Comparison of ENCODE assay signal across 2 cellular contexts in the genomic region with DNA sequence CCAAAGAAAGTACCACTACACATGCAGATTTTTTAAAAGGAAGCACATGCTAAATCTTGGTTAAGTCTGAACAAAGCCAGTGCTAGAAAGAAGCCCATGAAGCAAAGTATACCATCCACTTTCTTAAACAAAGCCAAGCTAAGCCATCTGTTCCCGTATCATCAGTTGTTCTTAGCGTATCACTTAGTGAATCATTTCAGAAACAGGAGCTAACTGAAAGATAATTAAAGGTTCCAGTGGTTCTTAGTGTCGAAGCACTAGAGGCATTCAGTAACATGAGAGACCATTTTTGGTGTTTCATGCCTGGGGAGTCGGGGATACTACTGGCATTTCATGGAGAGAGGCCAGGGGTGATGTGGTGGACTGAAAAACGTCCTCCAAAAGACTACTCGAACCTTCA.
TF ChIP-seq lines count a peak whose summit lies in the region.

No MANE protein-coding gene starts in this region.

TF ChIP-seq in GM23338, 12 proteins besides CTCF, POLR2A, EP300 and RAD21 (continues in another document):
- TF ChIP-seq ZNF114 (CRISPR knock-in tag; IDR thresholded peaks at IDR 0.05) (no peak), EZH2phosphoT487 (IDR thresholded peaks at IDR 0.05; ENCODE audit: unreplicated experiment) (no peak), EZH2 (IDR thresholded peaks at IDR 0.05; ENCODE audit: low read depth, unreplicated experiment) (no peak), REST (IDR thresholded peaks at IDR 0.05; ENCODE audit: unreplicated experiment) (no peak), NANOG (IDR thresholded peaks at IDR 0.05; ENCODE audit: borderline replicate concordance) (no peak), ZNF331 (CRISPR knock-in tag; IDR thresholded peaks at IDR 0.05; ENCODE audit: low read depth) (no peak), CREB1 (CRISPR knock-in tag; IDR thresholded peaks at IDR 0.05; ENCODE audit: low read depth) (no peak), JUNB (IDR thresholded peaks at IDR 0.05; ENCODE audit: unreplicated experiment) (no peak)
- TF ChIP-seq, protein P1, sequence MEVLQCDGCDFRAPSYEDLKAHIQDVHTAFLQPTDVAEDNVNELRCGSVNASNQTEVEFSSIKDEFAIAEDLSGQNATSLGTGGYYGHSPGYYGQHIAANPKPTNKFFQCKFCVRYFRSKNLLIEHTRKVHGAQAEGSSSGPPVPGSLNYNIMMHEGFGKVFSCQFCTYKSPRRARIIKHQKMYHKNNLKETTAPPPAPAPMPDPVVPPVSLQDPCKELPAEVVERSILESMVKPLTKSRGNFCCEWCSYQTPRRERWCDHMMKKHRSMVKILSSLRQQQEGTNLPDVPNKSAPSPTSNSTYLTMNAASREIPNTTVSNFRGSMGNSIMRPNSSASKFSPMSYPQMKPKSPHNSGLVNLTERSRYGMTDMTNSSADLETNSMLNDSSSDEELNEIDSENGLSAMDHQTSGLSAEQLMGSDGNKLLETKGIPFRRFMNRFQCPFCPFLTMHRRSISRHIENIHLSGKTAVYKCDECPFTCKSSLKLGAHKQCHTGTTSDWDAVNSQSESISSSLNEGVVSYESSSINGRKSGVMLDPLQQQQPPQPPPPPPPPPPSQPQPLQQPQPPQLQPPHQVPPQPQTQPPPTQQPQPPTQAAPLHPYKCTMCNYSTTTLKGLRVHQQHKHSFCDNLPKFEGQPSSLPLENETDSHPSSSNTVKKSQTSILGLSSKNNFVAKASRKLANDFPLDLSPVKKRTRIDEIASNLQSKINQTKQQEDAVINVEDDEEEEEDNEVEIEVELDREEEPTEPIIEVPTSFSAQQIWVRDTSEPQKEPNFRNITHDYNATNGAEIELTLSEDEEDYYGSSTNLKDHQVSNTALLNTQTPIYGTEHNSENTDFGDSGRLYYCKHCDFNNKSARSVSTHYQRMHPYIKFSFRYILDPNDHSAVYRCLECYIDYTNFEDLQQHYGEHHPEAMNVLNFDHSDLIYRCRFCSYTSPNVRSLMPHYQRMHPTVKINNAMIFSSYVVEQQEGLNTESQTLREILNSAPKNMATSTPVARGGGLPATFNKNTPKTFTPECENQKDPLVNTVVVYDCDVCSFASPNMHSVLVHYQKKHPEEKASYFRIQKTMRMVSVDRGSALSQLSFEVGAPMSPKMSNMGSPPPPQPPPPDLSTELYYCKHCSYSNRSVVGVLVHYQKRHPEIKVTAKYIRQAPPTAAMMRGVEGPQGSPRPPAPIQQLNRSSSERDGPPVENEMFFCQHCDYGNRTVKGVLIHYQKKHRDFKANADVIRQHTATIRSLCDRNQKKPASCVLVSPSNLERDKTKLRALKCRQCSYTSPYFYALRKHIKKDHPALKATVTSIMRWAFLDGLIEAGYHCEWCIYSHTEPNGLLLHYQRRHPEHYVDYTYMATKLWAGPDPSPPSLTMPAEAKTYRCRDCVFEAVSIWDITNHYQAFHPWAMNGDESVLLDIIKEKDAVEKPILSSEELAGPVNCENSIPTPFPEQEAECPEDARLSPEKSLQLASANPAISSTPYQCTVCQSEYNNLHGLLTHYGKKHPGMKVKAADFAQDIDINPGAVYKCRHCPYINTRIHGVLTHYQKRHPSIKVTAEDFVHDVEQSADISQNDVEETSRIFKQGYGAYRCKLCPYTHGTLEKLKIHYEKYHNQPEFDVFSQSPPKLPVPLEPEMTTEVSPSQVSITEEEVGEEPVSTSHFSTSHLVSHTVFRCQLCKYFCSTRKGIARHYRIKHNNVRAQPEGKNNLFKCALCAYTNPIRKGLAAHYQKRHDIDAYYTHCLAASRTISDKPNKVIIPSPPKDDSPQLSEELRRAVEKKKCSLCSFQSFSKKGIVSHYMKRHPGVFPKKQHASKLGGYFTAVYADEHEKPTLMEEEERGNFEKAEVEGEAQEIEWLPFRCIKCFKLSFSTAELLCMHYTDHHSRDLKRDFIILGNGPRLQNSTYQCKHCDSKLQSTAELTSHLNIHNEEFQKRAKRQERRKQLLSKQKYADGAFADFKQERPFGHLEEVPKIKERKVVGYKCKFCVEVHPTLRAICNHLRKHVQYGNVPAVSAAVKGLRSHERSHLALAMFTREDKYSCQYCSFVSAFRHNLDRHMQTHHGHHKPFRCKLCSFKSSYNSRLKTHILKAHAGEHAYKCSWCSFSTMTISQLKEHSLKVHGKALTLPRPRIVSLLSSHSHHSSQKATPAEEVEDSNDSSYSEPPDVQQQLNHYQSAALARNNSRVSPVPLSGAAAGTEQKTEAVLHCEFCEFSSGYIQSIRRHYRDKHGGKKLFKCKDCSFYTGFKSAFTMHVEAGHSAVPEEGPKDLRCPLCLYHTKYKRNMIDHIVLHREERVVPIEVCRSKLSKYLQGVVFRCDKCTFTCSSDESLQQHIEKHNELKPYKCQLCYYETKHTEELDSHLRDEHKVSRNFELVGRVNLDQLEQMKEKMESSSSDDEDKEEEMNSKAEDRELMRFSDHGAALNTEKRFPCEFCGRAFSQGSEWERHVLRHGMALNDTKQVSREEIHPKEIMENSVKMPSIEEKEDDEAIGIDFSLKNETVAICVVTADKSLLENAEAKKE (CRISPR knock-in tag; IDR thresholded peaks at IDR 0.05) = no peak
- TF ChIP-seq, protein P2, sequence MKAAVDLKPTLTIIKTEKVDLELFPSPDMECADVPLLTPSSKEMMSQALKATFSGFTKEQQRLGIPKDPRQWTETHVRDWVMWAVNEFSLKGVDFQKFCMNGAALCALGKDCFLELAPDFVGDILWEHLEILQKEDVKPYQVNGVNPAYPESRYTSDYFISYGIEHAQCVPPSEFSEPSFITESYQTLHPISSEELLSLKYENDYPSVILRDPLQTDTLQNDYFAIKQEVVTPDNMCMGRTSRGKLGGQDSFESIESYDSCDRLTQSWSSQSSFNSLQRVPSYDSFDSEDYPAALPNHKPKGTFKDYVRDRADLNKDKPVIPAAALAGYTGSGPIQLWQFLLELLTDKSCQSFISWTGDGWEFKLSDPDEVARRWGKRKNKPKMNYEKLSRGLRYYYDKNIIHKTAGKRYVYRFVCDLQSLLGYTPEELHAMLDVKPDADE (IDR thresholded peaks at IDR 0.05) = no peak

TF ChIP-seq in GM12878, 131 proteins besides CTCF, POLR2A, EP300 and RAD21:
- TF ChIP-seq SP1 (IDR thresholded peaks at IDR 0.05; ENCODE audit: low read depth, low read length) (no peak), MYC (IDR thresholded peaks at IDR 0.05; ENCODE audit: insufficient read depth, insufficient read length, insufficient replicate concordance, low read length, severe bottlenecking) (no peak), NR2C2 (IDR thresholded peaks at IDR 0.05; ENCODE audit: borderline replicate concordance, control insufficient read depth, insufficient read length, low read depth) (no peak)
